ENCODE assay signal across 1 cellular context in genomic region chr2:56680971-56681631, GRCh38.
TF ChIP-seq lines count a peak whose summit lies in the region.

No MANE protein-coding gene starts in this region.

TF ChIP-seq in SK-N-SH, 30 proteins besides CTCF, POLR2A, EP300 and RAD21 (continued from another document):
- 0 out of 2 replicates have a peak, but pooled peaks have one; percentile 19 for TF ChIP-seq GABPA (IDR thresholded peaks at IDR 0.05; ENCODE audit: low read depth)
- TF ChIP-seq, protein P1, sequence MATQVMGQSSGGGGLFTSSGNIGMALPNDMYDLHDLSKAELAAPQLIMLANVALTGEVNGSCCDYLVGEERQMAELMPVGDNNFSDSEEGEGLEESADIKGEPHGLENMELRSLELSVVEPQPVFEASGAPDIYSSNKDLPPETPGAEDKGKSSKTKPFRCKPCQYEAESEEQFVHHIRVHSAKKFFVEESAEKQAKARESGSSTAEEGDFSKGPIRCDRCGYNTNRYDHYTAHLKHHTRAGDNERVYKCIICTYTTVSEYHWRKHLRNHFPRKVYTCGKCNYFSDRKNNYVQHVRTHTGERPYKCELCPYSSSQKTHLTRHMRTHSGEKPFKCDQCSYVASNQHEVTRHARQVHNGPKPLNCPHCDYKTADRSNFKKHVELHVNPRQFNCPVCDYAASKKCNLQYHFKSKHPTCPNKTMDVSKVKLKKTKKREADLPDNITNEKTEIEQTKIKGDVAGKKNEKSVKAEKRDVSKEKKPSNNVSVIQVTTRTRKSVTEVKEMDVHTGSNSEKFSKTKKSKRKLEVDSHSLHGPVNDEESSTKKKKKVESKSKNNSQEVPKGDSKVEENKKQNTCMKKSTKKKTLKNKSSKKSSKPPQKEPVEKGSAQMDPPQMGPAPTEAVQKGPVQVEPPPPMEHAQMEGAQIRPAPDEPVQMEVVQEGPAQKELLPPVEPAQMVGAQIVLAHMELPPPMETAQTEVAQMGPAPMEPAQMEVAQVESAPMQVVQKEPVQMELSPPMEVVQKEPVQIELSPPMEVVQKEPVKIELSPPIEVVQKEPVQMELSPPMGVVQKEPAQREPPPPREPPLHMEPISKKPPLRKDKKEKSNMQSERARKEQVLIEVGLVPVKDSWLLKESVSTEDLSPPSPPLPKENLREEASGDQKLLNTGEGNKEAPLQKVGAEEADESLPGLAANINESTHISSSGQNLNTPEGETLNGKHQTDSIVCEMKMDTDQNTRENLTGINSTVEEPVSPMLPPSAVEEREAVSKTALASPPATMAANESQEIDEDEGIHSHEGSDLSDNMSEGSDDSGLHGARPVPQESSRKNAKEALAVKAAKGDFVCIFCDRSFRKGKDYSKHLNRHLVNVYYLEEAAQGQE (IDR thresholded peaks at IDR 0.05; ENCODE audit: low read depth, low read length), result no peak
- 0 out of 2 replicates have a peak, but pooled peaks have one; percentile 32 for TF ChIP-seq SIN3A (IDR thresholded peaks at IDR 0.05; ENCODE audit: borderline replicate concordance, low read depth, low read length)
- TF ChIP-seq TCF12 (IDR thresholded peaks at IDR 0.05), result peak; percentile 99
- TF ChIP-seq ELF1 (IDR thresholded peaks at IDR 0.05), result no peak
- TF ChIP-seq POLR2AphosphoS5 (IDR thresholded peaks at IDR 0.05; ENCODE audit: low read depth, low read length), result peak; percentile 85; the same call in 1 of the 2 replicates
- no peak for TF ChIP-seq GATA2 (CRISPR knock-in tag; IDR thresholded peaks at IDR 0.05)
- TF ChIP-seq RXRA (IDR thresholded peaks at IDR 0.05; ENCODE audit: borderline replicate concordance, low read depth), result peak; percentile 86
- no peak for TF ChIP-seq CHD2 (IDR thresholded peaks at IDR 0.05; ENCODE audit: low read length, partially characterized antibody)
